In the genomic region with DNA sequence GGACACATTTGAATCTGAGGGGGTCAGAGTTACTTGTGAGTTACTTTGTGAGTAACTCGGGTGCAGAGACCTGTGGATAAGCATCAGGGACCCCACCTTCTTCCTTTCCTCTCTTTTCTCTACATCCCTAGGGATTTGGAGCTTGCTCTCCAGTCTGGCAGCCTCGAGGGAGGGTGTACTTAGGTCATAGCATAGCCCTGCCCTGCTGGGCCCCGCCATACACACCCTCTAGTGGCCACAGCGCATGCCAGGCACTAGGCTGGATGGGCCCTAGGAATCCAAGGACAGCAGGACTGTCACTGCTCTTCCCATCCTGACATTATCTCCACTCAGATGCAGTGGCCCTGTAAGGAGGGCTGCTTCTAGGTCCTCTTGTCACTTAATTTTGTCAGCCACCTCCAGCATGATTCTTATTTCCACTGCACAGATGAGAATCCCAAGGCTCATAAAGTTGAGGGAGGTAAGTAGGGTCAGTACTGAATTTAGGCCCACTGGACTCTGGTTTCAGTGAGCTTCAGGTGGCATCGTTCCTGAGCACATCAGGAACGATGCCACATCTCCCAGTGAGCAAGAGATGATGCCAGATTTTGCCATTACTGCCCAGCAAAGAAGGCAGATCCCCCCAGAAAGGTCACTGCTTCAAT, we compare ENCODE assay signal across 9 cellular contexts. TPM values are rescaled to one million over a fixed set of nuclear protein-coding genes. Genes with fewer than 3 reads are reported as not detected.
DNase-seq lines count a peak whose midpoint lies in the region; ATAC-seq, FAIRE-seq and TF ChIP-seq lines count a peak whose summit lies in the region.
"Had no signal": no experiment of that assay in that cellular context is flagged by ENCODE, and none has a peak within 500 bp of the region (broad histone marks: within the 10 kb centered on the region; RNA-seq: fewer than 3 reads in every experiment).

No MANE protein-coding gene starts in this region.

- RAD21 ChIA-PET in HCT116 (lab: Charles Lee; ENCODE audit: low non-redundant PET in 1 of 2, low total read pairs in 2 of 2, uncharacterized antibody in 2 of 2, unreplicated experiment in 2 of 2): interaction anchor here in 1 of 2 experiments (1.4 kb wide), 1 partner anchor 80 kb away, joined by 3 read pairs; no protein-coding TSS in a partner anchor

- no peaks in the 10 kb centered on the region for H3K9me2 ChIP-seq in HCT116 (ENCODE audit: insufficient read depth)

- no peaks in the 10 kb centered on the region for H3K79me1 ChIP-seq in H1 (ENCODE audit: low read depth, low read length)

- H3K9ac ChIP-seq in HCT116 (ENCODE audit: low read length): no peak overlapping the region
- H3K9ac ChIP-seq in H1 (replicated peaks in 1 of 4; ENCODE audit: extremely low read depth in 1 of 4, low read depth in 3 of 4, low read length in 3 of 4): no peak overlapping the region

- H3K4me2 ChIP-seq in HCT116 (ENCODE audit: low read length): peak overlapping the region; percentile 6; the same call in 1 of the 2 replicates
- no peak overlapping the region for H3K4me2 ChIP-seq in H1 (ENCODE audit: insufficient read depth in 1 of 2, low read depth in 2 of 2, low read length in 2 of 2)

- ATAC-seq in HCT116: peak; percentile 68
- no peak for ATAC-seq in GM21360 (IDR thresholded peaks at IDR 0.05; ENCODE audit: unreplicated experiment)
- no peak for ATAC-seq in HG03354 (IDR thresholded peaks at IDR 0.05; ENCODE audit: poor library complexity, severe bottlenecking, unreplicated experiment)

- H2BK120ac ChIP-seq in H1 (replicated peaks; ENCODE audit: low read depth, low read length): no peak overlapping the region

- intact Hi-C loops in HCT116 (cut with micrococcal nuclease): loop anchor here (1.0 kb wide), 1 partner anchor 79 kb away; no protein-coding TSS in a partner anchor

- H3K4me3 ChIP-seq in HCT116 (replicated peaks in 1 of 2; ENCODE audit: low read depth in 1 of 2, low read length in 2 of 2) (no peak overlapping the region), Peyer's patch (no peak overlapping the region), H1 (ENCODE audit: extremely low read depth in 1 of 4, insufficient read depth in 2 of 4, low read depth in 3 of 4, low read length in 4 of 4) (no peak overlapping the region)
- H3K4me3 ChIP-seq: SK-N-MC had no signal

- H3K27ac ChIP-seq in HCT116 (ENCODE audit: low read depth, low read length) (no peak overlapping the region), Peyer's patch (no peak overlapping the region), H1 (ENCODE audit: low read depth, low read length) (no peak overlapping the region)
- H3K27ac ChIP-seq: SK-N-MC had no signal

- TF ChIP-seq RAD21 in HCT116 (IDR thresholded peaks at IDR 0.05; ENCODE audit: low read depth) (no peak), H1 (IDR thresholded peaks at IDR 0.05 in 1 of 2, conservative IDR thresholded peaks at IDR 0.05 in 1 of 2; ENCODE audit: low read depth in 2 of 2, low read length in 2 of 2) (peak; percentile 84 to 89)

- H3K18ac ChIP-seq in H1 (ENCODE audit: extremely low read depth, low read length): no peak overlapping the region

- no peak overlapping the region for H4K8ac ChIP-seq in H1 (ENCODE audit: extremely low read depth, insufficient read depth, low read length)

- H3K4ac ChIP-seq in H1 (replicated peaks; ENCODE audit: insufficient read length, low read depth, low read length): no peak overlapping the region

- no peak overlapping the region for H2BK5ac ChIP-seq in H1 (ENCODE audit: low read depth, low read length)

- no peaks in the 10 kb centered on the region for H4K20me1 ChIP-seq in HCT116 (ENCODE audit: insufficient read depth)
- no peaks in the 10 kb centered on the region for H4K20me1 ChIP-seq in H1 (replicated peaks in 1 of 2; ENCODE audit: control insufficient read depth in 1 of 2, insufficient read depth in 2 of 2, low read length in 2 of 2)

- H4K5ac ChIP-seq in H1 (ENCODE audit: insufficient read length, low read depth, low read length): no peak overlapping the region

- no TSS peak for BruUV-seq in HCT116 (replicated peaks; lab: Mats Ljungman, UMichigan)

- WGBS in H1 (ENCODE audit: extremely low coverage in 1 of 2, insufficient coverage in 1 of 2, insufficient read length in 1 of 2, insufficient replicate concordance in 2 of 2, low coverage in 1 of 2, low lambda C conversion rate in 2 of 2, missing lambda C conversion rate in 1 of 2), 2 experiments: 42% methylated on average over 6 of the region's 6 CpGs; no CpG with 5 or more reads in 1 of the 2 experiments

- H2BK15ac ChIP-seq in H1 (ENCODE audit: low read length): no peak overlapping the region

- FAIRE-seq in H1 (lab: Jason Lieb, UNC): no peak

- CTCF ChIA-PET in HCT116 (lab: Charles Lee) (interaction anchor here (0.6 to 2.2 kb wide), 10 partner anchors 9 to 80 kb away, joined by 3 to 8 read pairs (median 4); no protein-coding TSS in a partner anchor), H1 (lab: Charles Lee; ENCODE audit: partially characterized antibody) (interaction anchor here (0.7 to 16.9 kb wide), 35 partner anchors 9 to 717 kb away, joined by 3 to 361 read pairs (median 5); no protein-coding TSS in a partner anchor)

- H3K23me2 ChIP-seq in H1 (ENCODE audit: low read depth, low read length): peaks cover 17% of the 10 kb centered on the region; the same call in 1 of the 2 replicates

- TF ChIP-seq POLR2A in HCT116 (IDR thresholded peaks at IDR 0.05; ENCODE audit: borderline replicate concordance, extremely low read depth, insufficient read depth, insufficient read length) (no peak), Peyer's patch (IDR thresholded peaks at IDR 0.05) (no peak), H1 (IDR thresholded peaks at IDR 0.05; ENCODE audit: control extremely low read depth in 1 of 2, low read depth in 2 of 2, low read length in 2 of 2) (no peak)

- H3K56ac ChIP-seq in H1 (replicated peaks; ENCODE audit: insufficient read length, low read depth, low read length): no peak overlapping the region

- no peak for TF ChIP-seq EP300 in H1 (IDR thresholded peaks at IDR 0.05; ENCODE audit: borderline replicate concordance in 1 of 2, low read depth in 2 of 2, low read length in 2 of 2)

- H3K79me2 ChIP-seq in HCT116 (ENCODE audit: insufficient read depth, low read length) (no peaks in the 10 kb centered on the region), H1 (ENCODE audit: control insufficient read depth in 1 of 2, insufficient read depth in 2 of 2, low read length in 2 of 2) (no peaks in the 10 kb centered on the region)

- TF ChIP-seq CTCF in HCT116 (IDR thresholded peaks at IDR 0.05 in 2 of 3, conservative IDR thresholded peaks at IDR 0.05 in 1 of 3; ENCODE audit: borderline replicate concordance in 1 of 3, insufficient read depth in 1 of 3, low read depth in 2 of 3, low read length in 2 of 3) (peak in 2 of 3 experiments; percentile 91 to 97; a peak in 4 of 6 replicates), Peyer's patch (IDR thresholded peaks at IDR 0.05) (peak in 5 of 6 experiments; percentile 14 to 82 (median 79)), H1 (IDR thresholded peaks at IDR 0.05; ENCODE audit: control extremely low read depth in 1 of 3, insufficient read depth in 1 of 3, low read depth in 1 of 3, low read length in 3 of 3) (peak; percentile 94 to 97 (median 96))

- no peaks in the 10 kb centered on the region for H3K27me3 ChIP-seq in HCT116 (ENCODE audit: insufficient read depth, low read length)
- no peaks in the 10 kb centered on the region for H3K27me3 ChIP-seq in Peyer's patch
- peaks cover 4 to 20% (median 13%) of the 10 kb centered on the region in 4 experiments; a peak in 5 of 7 replicates for H3K27me3 ChIP-seq in H1 (replicated peaks in 1 of 4; ENCODE audit: control insufficient read depth in 3 of 4, extremely low read depth in 1 of 4, insufficient read depth in 3 of 4, low read length in 3 of 4)

- H3K4me1 ChIP-seq in HCT116 (ENCODE audit: control insufficient read depth in 1 of 2, insufficient read depth in 2 of 2, low read length in 2 of 2): peaks cover 7 to 40% of the 10 kb centered on the region in 2 experiments; a peak in 3 of 4 replicates
- H3K4me1 ChIP-seq in Peyer's patch: peaks cover 0 to 20% (median 2%) of the 10 kb centered on the region in 4 donors
- peaks cover 0 to 13% (median 5%) of the 10 kb centered on the region in 4 experiments; a peak in 5 of 7 replicates for H3K4me1 ChIP-seq in H1 (replicated peaks in 1 of 4; ENCODE audit: control insufficient read depth in 3 of 4, insufficient read depth in 4 of 4, low read length in 3 of 4)

- H3K14ac ChIP-seq in H1 (ENCODE audit: insufficient read length): no peak overlapping the region

- H2BK12ac ChIP-seq in H1 (ENCODE audit: low read depth, low read length): no peak overlapping the region

- H2BK20ac ChIP-seq in H1 (ENCODE audit: low read length): no peak overlapping the region

- H4K91ac ChIP-seq in H1 (replicated peaks; ENCODE audit: insufficient read length, low read length): no peak overlapping the region

- POLR2A ChIA-PET in HCT116 (lab: Charles Lee): no interaction called here
- POLR2A ChIA-PET in H1 (lab: Charles Lee; ENCODE audit: partially characterized antibody): interaction anchor here (1.0 kb wide), 1 partner anchor 21 kb away, joined by 3 read pairs; no protein-coding TSS in a partner anchor

- H3K23ac ChIP-seq in H1 (ENCODE audit: insufficient read length): no peak overlapping the region

- H3K36me3 ChIP-seq in HCT116 (ENCODE audit: control insufficient read depth in 1 of 2, insufficient read depth in 2 of 2, low read length in 2 of 2) (no peaks in the 10 kb centered on the region), Peyer's patch (no peaks in the 10 kb centered on the region), H1 (ENCODE audit: control insufficient read depth in 2 of 4, insufficient read depth in 4 of 4, low read length in 3 of 4) (peaks cover 0 to 2% (median 0%) of the 10 kb centered on the region in 4 experiments; a peak in 1 of 8 replicates)

- H2AFZ ChIP-seq in HCT116 (ENCODE audit: low read depth, low read length, poor library complexity, severe bottlenecking) (peak overlapping the region; percentile 79), H1 (ENCODE audit: low read length) (no peak overlapping the region)

- H2AK5ac ChIP-seq in H1 (ENCODE audit: low read depth, low read length): no peak overlapping the region

- H3K9me3 ChIP-seq in HCT116 (ENCODE audit: control insufficient read depth in 1 of 2, insufficient read depth in 1 of 2, low read depth in 1 of 2, low read length in 2 of 2): no peaks in the 10 kb centered on the region
- H3K9me3 ChIP-seq in Peyer's patch: no peaks in the 10 kb centered on the region
- H3K9me3 ChIP-seq in H1 (ENCODE audit: insufficient read depth in 2 of 2, low read depth in 1 of 2, low read length in 1 of 2): no peaks in the 10 kb centered on the region

- DNase-seq in COLO668 (lab: John Stamatoyannopoulos, UW; ENCODE audit: unreplicated experiment) (peak; percentile 35), HCT116 (ENCODE audit: low read depth, low spot score) (peak; percentile 61), Peyer's patch (peak in 2 of 3 donors; percentile 74 to 75), H1 (ENCODE audit: low read depth in 1 of 2, low spot score in 2 of 2) (peak; percentile 47 to 78), midbrain (lab: John Stamatoyannopoulos, UW) (peak; percentile 43), NCI-H187 (lab: John Stamatoyannopoulos, UW) (no peak)

RNA-seq across cellular contexts. Expression of a gene that starts 3.6 kb away (rescaled TPM):
- total RNA-seq in HCT116 (2021; ENCODE audit: unreplicated experiment) (6.6 TPM), Peyer's patch (10 to 100 TPM; 11.0 to 34.9 (median 25.5) TPM)
- 2.9 and 3.0 TPM in 2 replicates for polyA plus RNA-seq in HCT116 (2012)
- total RNA-seq in H1 (2021; fragmentation: NEBNext Ultra II Directional; extraction: Animal tissue kit (Norgen Biotek cat#: 25700)): 7.0 and 7.6 TPM in 2 replicates
- polyA plus RNA-seq in H1 (2011; rRNA removed): 1.8 and 3.4 TPM in 2 replicates
- 2.6 TPM for polyA plus RNA-seq in H1 (2011; cell fraction: cytosol; rRNA removed)
- 11.4 TPM for polyA plus RNA-seq in H1 (2011; cell fraction: nucleus; rRNA removed)
- 2.9 to 3.9 TPM (median 3.1 TPM) in 4 replicates for polyA plus RNA-seq in H1 (2012, experiment 1 of 2)
- 2.1 TPM for polyA plus RNA-seq in H1 (2012, experiment 2 of 2)
- 1.9 TPM for polyA plus RNA-seq in H1 (2013, experiment 1 of 2)
- polyA plus RNA-seq in H1 (2013, experiment 2 of 2): 2.1 TPM
- 3.9 and 6.1 TPM in 2 replicates for polyA minus RNA-seq in H1 (2011; rRNA and poly(A)+ RNA removed)
- polyA minus RNA-seq in H1 (2011; cell fraction: cytosol; rRNA and poly(A)+ RNA removed): 6.3 TPM
- 12.2 TPM for polyA minus RNA-seq in H1 (2011; cell fraction: nucleus; rRNA and poly(A)+ RNA removed)

Comparison
In these comparisons a context has a peak if more than half of its experiments do, and no peak if none do; other contexts are left out.
1. DNase-seq: peak in COLO668 (single experiment), HCT116 (single experiment), Peyer's patch (2 of 3), H1 (2 of 2) and midbrain (single experiment); none in NCI-H187 (0 of 2).
2. Peak in every context shown above with its lines, with median percentiles within 50 percentile points of each other: CTCF ChIP-seq.